ENCODE assay signal across 1 cellular context in genomic region chr22:21796863-21797262, GRCh38.
TF ChIP-seq lines count a peak whose summit lies in the region.

No MANE protein-coding gene starts in this region.

TF ChIP-seq in K562, 482 proteins besides CTCF, POLR2A, EP300 and RAD21 (continued from another document):
- TF ChIP-seq RERE (CRISPR knock-in tag; IDR thresholded peaks at IDR 0.05; ENCODE audit: borderline replicate concordance) (no peak), GABPA (tag; conservative IDR thresholded peaks at IDR 0.05; ENCODE audit: low read depth) (no peak)
